1 cellular context compared by ENCODE assay signal in the genomic region with DNA sequence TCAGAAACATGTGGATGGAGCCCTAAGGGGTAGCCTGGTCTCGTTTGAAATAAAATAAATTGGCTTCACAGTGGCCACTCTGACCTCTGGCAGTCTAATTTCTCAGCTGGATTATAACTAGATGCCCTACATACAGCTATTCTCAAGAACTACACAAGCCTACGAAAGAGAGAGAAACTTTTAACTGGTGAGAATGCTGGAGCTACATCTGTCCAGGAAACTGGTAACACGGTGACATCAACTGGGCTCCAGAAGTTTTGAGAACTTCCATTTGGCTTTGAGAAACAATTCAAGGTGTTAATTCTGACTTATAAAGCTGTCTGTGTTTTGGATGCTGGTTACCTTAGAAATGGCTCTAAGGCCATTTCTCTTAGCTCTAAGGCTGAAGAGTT.
TF ChIP-seq lines count a peak whose summit lies in the region.

No MANE protein-coding gene starts in this region.

TF ChIP-seq in WTC11, 78 proteins besides CTCF, POLR2A, EP300 and RAD21 (continued from another document):
- TF ChIP-seq, protein P1, sequence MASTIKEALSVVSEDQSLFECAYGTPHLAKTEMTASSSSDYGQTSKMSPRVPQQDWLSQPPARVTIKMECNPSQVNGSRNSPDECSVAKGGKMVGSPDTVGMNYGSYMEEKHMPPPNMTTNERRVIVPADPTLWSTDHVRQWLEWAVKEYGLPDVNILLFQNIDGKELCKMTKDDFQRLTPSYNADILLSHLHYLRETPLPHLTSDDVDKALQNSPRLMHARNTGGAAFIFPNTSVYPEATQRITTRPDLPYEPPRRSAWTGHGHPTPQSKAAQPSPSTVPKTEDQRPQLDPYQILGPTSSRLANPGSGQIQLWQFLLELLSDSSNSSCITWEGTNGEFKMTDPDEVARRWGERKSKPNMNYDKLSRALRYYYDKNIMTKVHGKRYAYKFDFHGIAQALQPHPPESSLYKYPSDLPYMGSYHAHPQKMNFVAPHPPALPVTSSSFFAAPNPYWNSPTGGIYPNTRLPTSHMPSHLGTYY (CRISPR knock-in tag; IDR thresholded peaks at IDR 0.05) = no peak
- TF ChIP-seq, protein P2, sequence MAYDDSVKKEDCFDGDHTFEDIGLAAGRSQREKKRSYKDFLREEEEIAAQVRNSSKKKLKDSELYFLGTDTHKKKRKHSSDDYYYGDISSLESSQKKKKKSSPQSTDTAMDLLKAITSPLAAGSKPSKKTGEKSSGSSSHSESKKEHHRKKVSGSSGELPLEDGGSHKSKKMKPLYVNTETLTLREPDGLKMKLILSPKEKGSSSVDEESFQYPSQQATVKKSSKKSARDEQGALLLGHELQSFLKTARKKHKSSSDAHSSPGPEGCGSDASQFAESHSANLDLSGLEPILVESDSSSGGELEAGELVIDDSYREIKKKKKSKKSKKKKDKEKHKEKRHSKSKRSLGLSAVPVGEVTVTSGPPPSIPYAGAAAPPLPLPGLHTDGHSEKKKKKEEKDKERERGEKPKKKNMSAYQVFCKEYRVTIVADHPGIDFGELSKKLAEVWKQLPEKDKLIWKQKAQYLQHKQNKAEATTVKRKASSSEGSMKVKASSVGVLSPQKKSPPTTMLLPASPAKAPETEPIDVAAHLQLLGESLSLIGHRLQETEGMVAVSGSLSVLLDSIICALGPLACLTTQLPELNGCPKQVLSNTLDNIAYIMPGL (CRISPR knock-in tag; IDR thresholded peaks at IDR 0.05) = no peak
- TF ChIP-seq, protein P3, sequence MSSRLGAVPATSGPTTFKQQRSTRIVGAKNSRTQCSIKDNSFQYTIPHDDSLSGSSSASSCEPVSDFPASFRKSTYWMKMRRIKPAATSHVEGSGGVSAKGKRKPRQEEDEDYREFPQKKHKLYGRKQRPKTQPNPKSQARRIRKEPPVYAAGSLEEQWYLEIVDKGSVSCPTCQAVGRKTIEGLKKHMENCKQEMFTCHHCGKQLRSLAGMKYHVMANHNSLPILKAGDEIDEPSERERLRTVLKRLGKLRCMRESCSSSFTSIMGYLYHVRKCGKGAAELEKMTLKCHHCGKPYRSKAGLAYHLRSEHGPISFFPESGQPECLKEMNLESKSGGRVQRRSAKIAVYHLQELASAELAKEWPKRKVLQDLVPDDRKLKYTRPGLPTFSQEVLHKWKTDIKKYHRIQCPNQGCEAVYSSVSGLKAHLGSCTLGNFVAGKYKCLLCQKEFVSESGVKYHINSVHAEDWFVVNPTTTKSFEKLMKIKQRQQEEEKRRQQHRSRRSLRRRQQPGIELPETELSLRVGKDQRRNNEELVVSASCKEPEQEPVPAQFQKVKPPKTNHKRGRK (CRISPR knock-in tag; IDR thresholded peaks at IDR 0.05; ENCODE audit: borderline replicate concordance) = no peak
- TF ChIP-seq ZNF416 (CRISPR knock-in tag; IDR thresholded peaks at IDR 0.05) = no peak
